Comparison of ENCODE assay signal across 22 cellular contexts in the genomic region with DNA sequence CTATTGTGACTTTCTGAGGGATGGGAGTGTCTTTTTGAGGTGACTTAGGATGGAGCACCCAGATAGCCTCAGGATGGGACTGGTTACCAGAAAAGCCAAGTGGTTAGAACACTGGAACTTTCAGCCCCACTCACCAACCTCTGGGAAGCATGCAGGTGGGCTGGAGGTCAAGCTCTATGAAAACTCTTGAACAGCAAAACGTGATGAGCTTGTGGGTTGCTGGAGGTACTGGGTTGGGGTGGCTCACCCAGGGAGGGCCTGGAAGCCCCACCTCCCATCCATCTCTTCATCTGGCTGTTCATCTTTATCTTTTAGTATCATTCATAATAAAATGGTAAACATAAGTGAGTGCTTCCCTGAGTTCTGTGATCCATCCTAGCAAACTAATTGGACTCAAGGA.
DNase-seq lines count a peak whose midpoint lies in the region; ATAC-seq, FAIRE-seq and TF ChIP-seq lines count a peak whose summit lies in the region.
"Had no signal": no experiment of that assay in that cellular context is flagged by ENCODE, and none has a peak within 500 bp of the region (broad histone marks: within the 10 kb centered on the region; RNA-seq: fewer than 3 reads in every experiment).

No MANE protein-coding gene starts in this region.

- H3K27ac Mint-ChIP-seq in astrocyte (ENCODE audit: unreplicated experiment) = peak overlapping the region; percentile 23
- H3K27ac Mint-ChIP-seq: GM23338 had no signal

- no peaks in the 10 kb centered on the region for H3K27me3 Mint-ChIP-seq in astrocyte (ENCODE audit: low read depth, unreplicated experiment)

- H3K36me3 Mint-ChIP-seq in astrocyte (ENCODE audit: low read depth, unreplicated experiment) = no peaks in the 10 kb centered on the region
- H3K36me3 Mint-ChIP-seq: CD4-positive, CD25-positive, alpha-beta regulatory T cell had no signal

- H3K4me3 Mint-ChIP-seq in astrocyte (ENCODE audit: unreplicated experiment) = no peak overlapping the region
- H3K4me3 Mint-ChIP-seq: CD4-positive, CD25-positive, alpha-beta regulatory T cell; GM23338 had no signal

- H3K4me1 Mint-ChIP-seq in astrocyte (ENCODE audit: low read depth, unreplicated experiment) = peaks cover 4% of the 10 kb centered on the region
- H3K4me1 Mint-ChIP-seq: GM23338 had no signal

- H3K27ac ChIP-seq in KMS-11 (no peak overlapping the region), astrocyte (ENCODE audit: low read depth, low read length) (no peak overlapping the region)
- H3K27ac ChIP-seq: HL-60 had no signal

- H3K27me3 ChIP-seq in KMS-11 (ENCODE audit: insufficient read depth, low read depth) = no peaks in the 10 kb centered on the region
- no peaks in the 10 kb centered on the region for H3K27me3 ChIP-seq in Loucy (ENCODE audit: insufficient read depth, low read length, poor library complexity, severe bottlenecking)
- no peaks in the 10 kb centered on the region for H3K27me3 ChIP-seq in astrocyte (ENCODE audit: insufficient read depth, low read length)
- H3K27me3 ChIP-seq: BE2C had no signal

- H3K9ac ChIP-seq in KMS-11 (no peak overlapping the region), Loucy (ENCODE audit: low read depth, low read length, poor library complexity, severe bottlenecking) (no peak overlapping the region), astrocyte (ENCODE audit: low read length) (no peak overlapping the region)

- peaks cover 19% of the 10 kb centered on the region for H3K4me1 ChIP-seq in KMS-11 (ENCODE audit: low read depth, poor library complexity, severe bottlenecking)
- H3K4me1 ChIP-seq in Loucy (ENCODE audit: insufficient read depth, low read length, poor library complexity, severe bottlenecking) = peaks cover 23% of the 10 kb centered on the region
- no peaks in the 10 kb centered on the region for H3K4me1 ChIP-seq in astrocyte (ENCODE audit: insufficient read depth, low read length)
- H3K4me1 ChIP-seq: BE2C had no signal

- H3F3A ChIP-seq in Loucy (ENCODE audit: low read depth) = no peaks in the 10 kb centered on the region

- no peak for ATAC-seq in HG03196 (IDR thresholded peaks at IDR 0.05; ENCODE audit: unreplicated experiment)
- ATAC-seq: GM23338 had no signal

- H3K36me3 ChIP-seq in KMS-11 (ENCODE audit: insufficient read depth) (no peaks in the 10 kb centered on the region), Loucy (ENCODE audit: insufficient read depth, low read length) (no peaks in the 10 kb centered on the region), astrocyte (ENCODE audit: insufficient read depth, low read length) (no peaks in the 10 kb centered on the region)
- H3K36me3 ChIP-seq: BE2C had no signal

- H2AFZ ChIP-seq in KMS-11 (ENCODE audit: low read depth) (no peak overlapping the region), Loucy (ENCODE audit: low read length) (peak overlapping the region; percentile 32; the same call in 1 of the 2 replicates), astrocyte (ENCODE audit: low read depth, low read length) (no peak overlapping the region)
- H2AFZ ChIP-seq: GM23338 had no signal

- no peaks in the 10 kb centered on the region for H3K9me3 ChIP-seq in Loucy (ENCODE audit: insufficient read depth, low read depth, low read length)
- H3K9me3 ChIP-seq in astrocyte (ENCODE audit: insufficient read depth, low read depth, low read length) = no peaks in the 10 kb centered on the region
- H3K9me3 ChIP-seq: BE2C had no signal

- H3K79me2 ChIP-seq in KMS-11 (ENCODE audit: insufficient read depth, low read depth) = no peaks in the 10 kb centered on the region
- no peaks in the 10 kb centered on the region for H3K79me2 ChIP-seq in Loucy (ENCODE audit: insufficient read depth, low read length)
- H3K79me2 ChIP-seq in astrocyte (ENCODE audit: insufficient read depth, low read length) = no peaks in the 10 kb centered on the region

- no peaks in the 10 kb centered on the region for H3K9me3 Mint-ChIP-seq in astrocyte (ENCODE audit: unreplicated experiment)
- H3K9me3 Mint-ChIP-seq: CD4-positive, CD25-positive, alpha-beta regulatory T cell; GM23338 had no signal

- H3K4me2 ChIP-seq in KMS-11 (peak overlapping the region; percentile 12; the same call in 1 of the 2 replicates), Loucy (ENCODE audit: low read depth, low read length, poor library complexity, severe bottlenecking) (no peak overlapping the region), astrocyte (ENCODE audit: low read length) (no peak overlapping the region)
- H3K4me2 ChIP-seq: GM23338 had no signal

- no peaks in the 10 kb centered on the region for H4K20me1 ChIP-seq in KMS-11 (ENCODE audit: insufficient read depth)
- H4K20me1 ChIP-seq in Loucy (ENCODE audit: insufficient read depth, low read length, poor library complexity, severe bottlenecking) = no peaks in the 10 kb centered on the region
- no peaks in the 10 kb centered on the region for H4K20me1 ChIP-seq in astrocyte (ENCODE audit: insufficient read depth, low read length)

- DNase-seq in activated CD8-positive, alpha-beta memory T cell treated with anti-CD3 and anti-CD28 coated beads for 24 hours = peak; percentile 30
- DNase-seq in activated CD8-positive, alpha-beta memory T cell treated with anti-CD3 and anti-CD28 coated beads, Interleukin-2, amount 50 U/mL, for 4 hours = no peak
- DNase-seq in astrocyte (ENCODE audit: low read depth) (no peak), foreskin melanocyte (no peak), dermis blood vessel endothelial cell (no peak)
- DNase-seq: ACHN; BE2C; C1 segment of cervical spinal cord; CD4-positive, CD25-positive, alpha-beta regulatory T cell; DMS153; DMS79; GF-D8; HCEC 1CT; IMR-90 had no signal

- H3K4me3 ChIP-seq in KMS-11 (IDR thresholded peaks at IDR 0.05; ENCODE audit: insufficient read depth, low read depth, low read length) = no peak overlapping the region
- H3K4me3 ChIP-seq in Loucy (ENCODE audit: low read length, poor library complexity, severe bottlenecking) = no peak overlapping the region
- no peak overlapping the region for H3K4me3 ChIP-seq in astrocyte (ENCODE audit: insufficient read depth, low read depth, low read length)
- H3K4me3 ChIP-seq: GM23338 had no signal

- H3K9me2 ChIP-seq in Loucy (replicated peaks; ENCODE audit: low read depth, low read length) = no peaks in the 10 kb centered on the region

- FAIRE-seq in astrocyte (lab: Jason Lieb, UNC) = no peak
- FAIRE-seq: A204.1, H54, HTR-8/SVneo had no signal

- TF ChIP-seq CTCF in KMS-11 (conservative IDR thresholded peaks at IDR 0.05; ENCODE audit: low read depth, low read length) = no peak
- TF ChIP-seq CTCF in Loucy (conservative IDR thresholded peaks at IDR 0.05; ENCODE audit: low read length) = no peak
- no peak for TF ChIP-seq CTCF in astrocyte (IDR thresholded peaks at IDR 0.05; ENCODE audit: insufficient read depth, low read depth, low read length)
